12 cellular contexts compared by ENCODE assay signal in the genomic region with DNA sequence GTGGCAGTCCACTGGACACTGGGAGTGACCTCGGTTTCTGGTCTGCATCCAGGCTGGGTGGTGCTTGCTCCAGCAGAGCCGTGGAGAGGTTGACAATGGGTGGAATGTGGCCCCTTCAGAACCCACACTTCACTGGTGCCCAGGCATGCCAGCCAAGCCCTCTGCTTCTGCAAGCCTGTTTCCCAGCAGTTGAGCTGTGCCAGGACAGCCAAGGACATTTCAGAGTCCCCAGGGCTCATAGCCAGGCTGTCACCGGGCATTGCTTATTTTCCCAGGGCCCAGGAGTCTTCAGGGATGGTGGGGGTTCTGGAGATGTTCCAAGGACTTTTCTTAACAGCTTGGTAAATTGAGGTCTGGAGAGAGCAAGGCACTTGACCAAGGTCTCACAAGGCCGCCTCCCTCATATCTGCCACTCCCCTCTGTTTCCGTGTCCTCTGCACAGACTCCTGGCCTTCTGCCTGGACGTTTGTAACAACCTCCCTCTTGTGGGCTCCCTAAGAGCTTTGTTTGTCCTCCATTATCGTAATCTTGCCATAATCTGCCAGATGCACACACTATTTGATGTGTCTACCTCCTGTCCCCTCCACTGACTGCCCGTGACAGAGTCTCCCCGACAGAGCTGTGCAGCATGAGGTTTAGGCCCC. TPM values are rescaled to one million over a fixed set of nuclear protein-coding genes. Genes with fewer than 3 reads are reported as not detected.
DNase-seq lines count a peak whose midpoint lies in the region; ATAC-seq, FAIRE-seq and TF ChIP-seq lines count a peak whose summit lies in the region.
"Had no signal": no experiment of that assay in that cellular context is flagged by ENCODE, and none has a peak within 500 bp of the region (broad histone marks: within the 10 kb centered on the region; RNA-seq: fewer than 3 reads in every experiment).

No MANE protein-coding gene starts in this region.

- no peak overlapping the region for H3K4me2 ChIP-seq in endothelial cell of umbilical vein (ENCODE audit: insufficient read depth, low read length)

- H3K27me3 ChIP-seq in endothelial cell of umbilical vein (ENCODE audit: control insufficient read depth in 2 of 2, insufficient read depth in 2 of 2, low read length in 2 of 2) (no peaks in the 10 kb centered on the region), muscle layer of duodenum (ENCODE audit: low read depth, low read length) (no peaks in the 10 kb centered on the region), aorta (ENCODE audit: control insufficient read depth in 1 of 2, insufficient read depth in 2 of 2, low read length in 1 of 2) (no peaks in the 10 kb centered on the region)

- TF ChIP-seq POLR2A in endothelial cell of umbilical vein (IDR thresholded peaks at IDR 0.05; ENCODE audit: low read depth, low read length) = no peak

- dilution Hi-C loops in endothelial cell of umbilical vein (cut with MboI; ENCODE audit: extremely low pct_ligation_motif_present, low sequenced_read_pairs) = no loop called here

- peak; percentile 44 for ATAC-seq in aorta (ENCODE audit: low FRiP score)
- no peak for ATAC-seq in HG03432 (IDR thresholded peaks at IDR 0.05; ENCODE audit: unreplicated experiment)

- no peak for TF ChIP-seq CTCF in endothelial cell of umbilical vein (IDR thresholded peaks at IDR 0.05; ENCODE audit: extremely low read depth in 1 of 2, insufficient read depth in 1 of 2, low read depth in 1 of 2, low read length in 2 of 2)

- CTCF ChIA-PET in endothelial cell of umbilical vein (lab: Charles Lee) = interaction anchor here (1.2 to 1.8 kb wide), 2 partner anchors 9 to 45 kb away, joined by 6 to 7 read pairs; no protein-coding TSS in a partner anchor

- H3K4me1 ChIP-seq in endothelial cell of umbilical vein (ENCODE audit: control insufficient read depth, extremely low read depth, insufficient read depth, low read length) (no peaks in the 10 kb centered on the region), muscle layer of duodenum (ENCODE audit: control insufficient read depth in 1 of 2, insufficient read depth in 2 of 2, low read length in 2 of 2) (peaks cover 39 to 89% of the 10 kb centered on the region in 2 donors), aorta (ENCODE audit: control insufficient read depth in 1 of 2, insufficient read depth in 2 of 2, low read length in 2 of 2) (peaks cover 0 to 8% of the 10 kb centered on the region in 2 donors)

- H3K27ac ChIP-seq in endothelial cell of umbilical vein (ENCODE audit: insufficient read depth, low read depth, low read length) (no peak overlapping the region), muscle layer of duodenum (ENCODE audit: low read length) (peak overlapping the region; percentile 2), aorta (ENCODE audit: low read depth in 1 of 2, low read length in 2 of 2) (peak overlapping the region; percentile 62 to 98)

- H3K36me3 ChIP-seq in endothelial cell of umbilical vein (ENCODE audit: control insufficient read depth in 2 of 2, extremely low read depth in 1 of 2, insufficient read depth in 2 of 2, low read length in 2 of 2) (no peaks in the 10 kb centered on the region), muscle layer of duodenum (ENCODE audit: control insufficient read depth in 1 of 2, insufficient read depth in 2 of 2, low read length in 2 of 2) (no peaks in the 10 kb centered on the region), aorta (ENCODE audit: control insufficient read depth in 1 of 2, insufficient read depth in 2 of 2, low read length in 1 of 2) (no peaks in the 10 kb centered on the region)

- 3 to 8% methylated on average over 9 of the region's 9 CpGs for WGBS in aorta, 2 donors

- H3K4me3 ChIP-seq in endothelial cell of umbilical vein (replicated peaks in 1 of 3; ENCODE audit: insufficient read depth in 1 of 3, low read depth in 1 of 3, low read length in 3 of 3) (no peak overlapping the region), muscle layer of duodenum (ENCODE audit: low read depth in 1 of 2, low read length in 2 of 2) (no peak overlapping the region), aorta (ENCODE audit: low read length in 2 of 2) (no peak overlapping the region)

- H2AFZ ChIP-seq in endothelial cell of umbilical vein (ENCODE audit: low read depth, low read length) = no peak overlapping the region

- intact Hi-C loops in endothelial cell of umbilical vein (cut with micrococcal nuclease) = no loop called here
- intact Hi-C loops in aorta (cut with DNase I) = no loop called here

- BruUV-seq in endothelial cell of umbilical vein (replicated peaks; lab: Mats Ljungman, UMichigan) = no TSS peak

- H4K20me1 ChIP-seq in endothelial cell of umbilical vein (replicated peaks; ENCODE audit: control insufficient read depth, extremely low read depth, insufficient read depth, low read length) = no peaks in the 10 kb centered on the region

- peaks cover 47% of the 10 kb centered on the region for H3K79me2 ChIP-seq in endothelial cell of umbilical vein (ENCODE audit: control insufficient read depth, insufficient read depth, low read length)

- POLR2A ChIA-PET in endothelial cell of umbilical vein (lab: Charles Lee) = no interaction called here

- H3K9ac ChIP-seq in endothelial cell of umbilical vein (replicated peaks; ENCODE audit: extremely low read depth, insufficient read depth, low read length) = no peak overlapping the region

- H3K9me3 ChIP-seq in endothelial cell of umbilical vein (replicated peaks; ENCODE audit: control insufficient read depth, insufficient read depth, low read length) = no peaks in the 10 kb centered on the region
- H3K9me3 ChIP-seq in muscle layer of duodenum (ENCODE audit: control insufficient read depth in 1 of 2, low read length in 2 of 2) = no peaks in the 10 kb centered on the region
- H3K9me3 ChIP-seq in aorta (ENCODE audit: control insufficient read depth, low read length) = no peaks in the 10 kb centered on the region

- FAIRE-seq in endothelial cell of umbilical vein (lab: Jason Lieb, UNC) = peak; percentile 62

- DNase-seq in DMS53 (lab: John Stamatoyannopoulos, UW) (peak; percentile 23), DMS53 treated with DMSO at 0.1 percent for 48 hours (lab: John Stamatoyannopoulos, UW; ENCODE audit: unreplicated experiment) (no peak), endothelial cell of umbilical vein (ENCODE audit: low read depth, low spot score) (peak; percentile 29), aorta (peak in 1 of 2 donors; percentile 69), NCI-H128 (lab: John Stamatoyannopoulos, UW; ENCODE audit: unreplicated experiment) (no peak)
- no peak for DNase-seq in activated naive CD4-positive, alpha-beta T cell treated with anti-CD3 and anti-CD28 coated beads, Interleukin-2, amount 50 U/mL, for 16 hours
- DNase-seq: 8988T; activated CD4-positive, alpha-beta memory T cell treated with anti-CD3 and anti-CD28 coated beads for 36 hours; NCI-H345; stimulated activated CD4-positive, alpha-beta T cell treated with anti-CD3 and anti-CD28 coated beads, Interleukin-15, amount 100 ng/mL, for 24 hours had no signal

- no peaks in the 10 kb centered on the region for H3K9me1 ChIP-seq in endothelial cell of umbilical vein (replicated peaks; ENCODE audit: control insufficient read depth, extremely low read depth, insufficient read depth, low read length)

TF ChIP-seq in endothelial cell of umbilical vein, 7 proteins besides CTCF, POLR2A, EP300 and RAD21:
- TF ChIP-seq FOS (IDR thresholded peaks at IDR 0.05; ENCODE audit: borderline replicate concordance, insufficient read depth, low read length) (no peak), EZH2 (IDR thresholded peaks at IDR 0.05; ENCODE audit: borderline replicate concordance, low read depth, low read length, severe bottlenecking) (no peak), POLR2AphosphoS5 (IDR thresholded peaks at IDR 0.05; ENCODE audit: insufficient read depth, low read depth, low read length) (no peak), MYC (IDR thresholded peaks at IDR 0.05; ENCODE audit: low read depth, low read length) (no peak)
- TF ChIP-seq, protein P1, sequence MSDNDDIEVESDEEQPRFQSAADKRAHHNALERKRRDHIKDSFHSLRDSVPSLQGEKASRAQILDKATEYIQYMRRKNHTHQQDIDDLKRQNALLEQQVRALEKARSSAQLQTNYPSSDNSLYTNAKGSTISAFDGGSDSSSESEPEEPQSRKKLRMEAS (IDR thresholded peaks at IDR 0.05; ENCODE audit: insufficient read depth, insufficient read length) = no peak

RNA-seq across cellular contexts. Expression of a gene that starts 3.8 kb away (rescaled TPM):
- total RNA-seq in endothelial cell of umbilical vein (86.5 and 102 TPM in 2 replicates), aorta (100 to 1,000 TPM in 1 of 2 donors, 10 to 100 TPM in 1; 74.0 to 116 TPM)
- polyA plus RNA-seq in endothelial cell of umbilical vein (38.6 and 42.6 TPM in 2 replicates), aorta (10 to 100 TPM; 10.4 to 12.1 TPM)
- 32.7 and 36.4 TPM in 2 replicates for polyA plus RNA-seq in endothelial cell of umbilical vein (2011; cell fraction: cytosol; rRNA removed)
- polyA plus RNA-seq in endothelial cell of umbilical vein (2011; cell fraction: nucleus; rRNA removed) = 52.9 and 53.3 TPM in 2 replicates
- polyA plus RNA-seq in endothelial cell of umbilical vein (2012) = 38.6 and 45.7 TPM in 2 replicates
- polyA minus RNA-seq in endothelial cell of umbilical vein = 59.5 and 71.2 TPM in 2 replicates
- 6.8 TPM for polyA minus RNA-seq in endothelial cell of umbilical vein (2011; cell fraction: cytosol; rRNA and poly(A)+ RNA removed)
- 36.7 and 45.1 TPM in 2 replicates for polyA minus RNA-seq in endothelial cell of umbilical vein (2011; cell fraction: nucleus; rRNA and poly(A)+ RNA removed)

RNA-seq across cellular contexts. Expression of a gene that starts 54.6 kb away (rescaled TPM):
- total RNA-seq in endothelial cell of umbilical vein (1,852 and 2,034 TPM in 2 replicates), aorta (1,000 to 10,000 TPM; 1,419 to 1,480 TPM)
- polyA plus RNA-seq in endothelial cell of umbilical vein (4,491 and 5,521 TPM in 2 replicates), aorta (1,000 to 10,000 TPM; 3,586 to 6,043 TPM)
- polyA plus RNA-seq in endothelial cell of umbilical vein (2011; cell fraction: cytosol; rRNA removed) = 6,503 and 7,036 TPM in 2 replicates
- polyA plus RNA-seq in endothelial cell of umbilical vein (2011; cell fraction: nucleus; rRNA removed) = 1,366 and 1,419 TPM in 2 replicates
- 2,965 and 3,232 TPM in 2 replicates for polyA plus RNA-seq in endothelial cell of umbilical vein (2012)
- 1,106 and 1,289 TPM in 2 replicates for polyA minus RNA-seq in endothelial cell of umbilical vein
- 648 TPM for polyA minus RNA-seq in endothelial cell of umbilical vein (2011; cell fraction: cytosol; rRNA and poly(A)+ RNA removed)
- polyA minus RNA-seq in endothelial cell of umbilical vein (2011; cell fraction: nucleus; rRNA and poly(A)+ RNA removed) = 121 and 122 TPM in 2 replicates

Comparison
In these comparisons a context has a peak if more than half of its experiments do, and no peak if none do; other contexts are left out.
1. DNase-seq: peak in DMS53 (single experiment) and endothelial cell of umbilical vein (single experiment); none in DMS53 treated with DMSO at 0.1 percent for 48 hours (single experiment), NCI-H128 (single experiment) and activated naive CD4-positive, alpha-beta T cell treated with anti-CD3 and anti-CD28 coated beads, Interleukin-2, amount 50 U/mL, for 16 hours (single experiment).